In genomic region chr19:19063183-19064097, GRCh38 we compare ENCODE assay signal across 8 cellular contexts. TPM values are rescaled to one million over a fixed set of nuclear protein-coding genes. Genes with fewer than 3 reads are reported as not detected.
DNase-seq lines count a peak whose midpoint lies in the region; ATAC-seq and TF ChIP-seq lines count a peak whose summit lies in the region.

SLC25A42 (plus strand) TSS chr19:19063994; CDS start chr19:19096125, 32,131 bp downstream.

- peak; percentile 91 for ATAC-seq in GM18870 (IDR thresholded peaks at IDR 0.05; ENCODE audit: unreplicated experiment)
- ATAC-seq in HG03135 (IDR thresholded peaks at IDR 0.05; ENCODE audit: unreplicated experiment), result peak; percentile 88

- peak within 1 kb of the TSS; percentile 80 to 91 (median 85) for H3K9ac ChIP-seq in skeletal muscle tissue (ENCODE audit: low read depth in 1 of 3, low read length in 3 of 3)

- H3K4me3 ChIP-seq in A673 (ENCODE audit: low read depth, low read length, poor library complexity, severe bottlenecking) (peak within 1 kb of the TSS; percentile 59), breast epithelium (peak within 1 kb of the TSS; percentile 73 to 90 (median 87)), iPS-18c (ENCODE audit: insufficient read depth, low read depth, low read length) (peak within 1 kb of the TSS; percentile 63), skeletal muscle tissue (ENCODE audit: low read length in 3 of 3) (peak within 1 kb of the TSS; percentile 91 to 93 (median 91))

- TF ChIP-seq CTCF in A673 (conservative IDR thresholded peaks at IDR 0.05; ENCODE audit: low read depth, low read length), result no peak
- no peak for TF ChIP-seq CTCF in VCaP (conservative IDR thresholded peaks at IDR 0.05)
- no peak for TF ChIP-seq CTCF in breast epithelium (IDR thresholded peaks at IDR 0.05)

- intact Hi-C loops in A673 (cut with micrococcal nuclease; ENCODE audit: unreplicated experiment), result no loop called here
- intact Hi-C loops in breast epithelium (cut with DNase I; ENCODE audit: low total_unique reads), result loop anchor here (1.0 kb wide), 1 partner anchor 74 kb away; no protein-coding TSS in a partner anchor

- H3K27me3 ChIP-seq in A673 (replicated peaks; ENCODE audit: insufficient read depth, low read depth, low read length, poor library complexity) (no peaks in the 10 kb centered on the region), breast epithelium (no peaks in the 10 kb centered on the region), skeletal muscle tissue (ENCODE audit: control insufficient read depth in 3 of 3, insufficient read depth in 3 of 3, low read length in 3 of 3) (no peaks in the 10 kb centered on the region)

- peaks cover 36% of the 10 kb centered on the region for H3K4me1 ChIP-seq in A673 (ENCODE audit: insufficient read depth, low read length, poor library complexity, severe bottlenecking)
- peaks cover 0 to 9% of the 10 kb centered on the region in 2 donors for H3K4me1 ChIP-seq in breast epithelium
- peaks cover 71 to 76% (median 71%) of the 10 kb centered on the region in 3 donors for H3K4me1 ChIP-seq in skeletal muscle tissue (ENCODE audit: control insufficient read depth in 3 of 3, insufficient read depth in 3 of 3, low read length in 3 of 3)

- H3K27ac ChIP-seq in A673 (ENCODE audit: low read depth, low read length, poor library complexity, severe bottlenecking), result peak within 1 kb of the TSS; percentile 76
- peak within 1 kb of the TSS; percentile 80 for H3K27ac ChIP-seq in VCaP
- H3K27ac ChIP-seq in breast epithelium, result peak within 1 kb of the TSS; percentile 74 to 88
- H3K27ac ChIP-seq in skeletal muscle tissue (ENCODE audit: low read depth, low read length), result peak within 1 kb of the TSS; percentile 85

- POLR2A ChIA-PET in A673 (lab: Charles Lee; ENCODE audit: low non-redundant PET), result no interaction called here

- CTCF ChIA-PET in A673 (lab: Charles Lee), result interaction anchor here (0.6 kb wide), 1 partner anchor 169 kb away, joined by 3 read pairs; no protein-coding TSS in a partner anchor

- H3K9me3 ChIP-seq in A673 (ENCODE audit: low read depth, low read length, poor library complexity, severe bottlenecking) (no peaks in the 10 kb centered on the region), breast epithelium (no peaks in the 10 kb centered on the region), iPS-18c (ENCODE audit: control insufficient read depth, insufficient read depth, low read length) (no peaks in the 10 kb centered on the region), skeletal muscle tissue (ENCODE audit: control insufficient read depth in 3 of 3, low read length in 3 of 3) (no peaks in the 10 kb centered on the region)

- BruUV-seq in A673 (replicated peaks; lab: Mats Ljungman, UMichigan), result no TSS peak

- TF ChIP-seq POLR2A in breast epithelium (IDR thresholded peaks at IDR 0.05), result no peak

- peak; percentile 100 for DNase-seq in A673 (ENCODE audit: low spot score)
- peak; percentile 99 for DNase-seq in NCI-H2196 treated with DMSO at 0.1 percent for 48 hours (lab: John Stamatoyannopoulos, UW; ENCODE audit: unreplicated experiment)
- DNase-seq in breast epithelium (ENCODE audit: low spot score in 2 of 2), result peak; percentile 96 to 97

- no peaks in the 10 kb centered on the region for H3K36me3 ChIP-seq in A673 (ENCODE audit: insufficient read depth, low read length, poor library complexity, severe bottlenecking)
- H3K36me3 ChIP-seq in breast epithelium, result no peaks in the 10 kb centered on the region
- H3K36me3 ChIP-seq in skeletal muscle tissue (ENCODE audit: control insufficient read depth in 3 of 3, insufficient read depth in 3 of 3, low read length in 3 of 3), result peaks cover 0 to 2% (median under 1%) of the 10 kb centered on the region in 3 donors

RNA-seq across cellular contexts. Expression of gene SLC25A42, which starts in this region (rescaled TPM):
- total RNA-seq in A673 (2021) (3.5 and 4.5 TPM in 2 replicates), breast epithelium (10 to 100 TPM in 1 of 3 donors, 1 to 10 TPM in 2; 6.4 to 12.8 (median 9.8) TPM), skeletal muscle tissue (7.8 TPM)

Comparison
In these comparisons a context has a peak if more than half of its experiments do, and no peak if none do; other contexts are left out.
1. Peak in every context shown above with its lines: DNase-seq, ATAC-seq, H3K4me3 ChIP-seq and H3K27ac ChIP-seq.